Comparison of ENCODE assay signal across 8 cellular contexts in genomic region chr15:79595995-79596622, GRCh38.
A peak's percentile ranks its signal among the peaks of the same experiment; 100 is the strongest.
DNase-seq lines count a peak whose midpoint lies in the region; ATAC-seq and TF ChIP-seq lines count a peak whose summit lies in the region.

No MANE protein-coding gene starts in this region.

- TF ChIP-seq CTCF in NB4 (IDR thresholded peaks at IDR 0.05; ENCODE audit: low read depth, low read length): peak; percentile 100

- H3K4me3 ChIP-seq in NB4 (ENCODE audit: low read depth, low read length): no peak overlapping the region

- peak; percentile 96 for ATAC-seq in GM18499 (IDR thresholded peaks at IDR 0.05; ENCODE audit: insufficient read depth, unreplicated experiment)
- ATAC-seq in HG02759 (IDR thresholded peaks at IDR 0.05; ENCODE audit: unreplicated experiment): peak; percentile 97
- peak; percentile 100 for ATAC-seq in left colon

- peak; percentile 74 for DNase-seq in AG08396 (ENCODE audit: low spot score)
- peak; percentile 91 for DNase-seq in NB4 (ENCODE audit: low read depth)
- DNase-seq in SHP77 (lab: John Stamatoyannopoulos, UW): peak; percentile 91 to 96
- DNase-seq in T47D (ENCODE audit: low read depth in 1 of 2, low spot score in 1 of 2): peak; percentile 46 to 94
- DNase-seq in left colon: peak; percentile 32 to 66
- DNase-seq in stimulated activated CD8-positive, alpha-beta memory T cell treated with anti-CD3 and anti-CD28 coated beads, Interleukin-4, amount 100 ng/mL, for 48 hours: peak; percentile 59

- in situ Hi-C loops in T47D (cut with HindIII; ENCODE audit: low pct_unique_long_range_greater_than_20kb, low sequenced_read_pairs): no loop called here

- intact Hi-C loops in left colon (cut with DNase I, micrococcal nuclease): no loop called here

- TF ChIP-seq POLR2A in NB4 (IDR thresholded peaks at IDR 0.05; ENCODE audit: extremely low read depth, insufficient read length): no peak
